ENCODE assay signal across 22 cellular contexts in genomic region chr5:154205441-154206117, GRCh38. TPM values are rescaled to one million over a fixed set of nuclear protein-coding genes. Genes with fewer than 3 reads are reported as not detected.
A peak's percentile ranks its signal among the peaks of the same experiment; 100 is the strongest.
DNase-seq lines count a peak whose midpoint lies in the region; TF ChIP-seq lines count a peak whose summit lies in the region.
"Had no signal": no experiment of that assay in that cellular context is flagged by ENCODE, and none has a peak within 500 bp of the region (broad histone marks: within the 10 kb centered on the region; RNA-seq: fewer than 3 reads in every experiment).

No MANE protein-coding gene starts in this region.

- H3K27me3 ChIP-seq in GM23248 (replicated peaks; ENCODE audit: insufficient read depth) = no peaks in the 10 kb centered on the region
- H3K27me3 ChIP-seq: breast epithelium, foreskin keratinocyte, pancreas had no signal

- H4K20me1 ChIP-seq in GM23248 (ENCODE audit: insufficient read depth) = no peaks in the 10 kb centered on the region

- in situ Hi-C loops in GM23248 (cut with MboI) = no loop called here

- H3K9ac ChIP-seq in GM23248 = no peak overlapping the region

- TF ChIP-seq CTCF in fibroblast of mammary gland (conservative IDR thresholded peaks at IDR 0.05; ENCODE audit: control insufficient read depth, insufficient read depth, low read depth, low read length) = no peak

- H3K4me3 ChIP-seq in GM23248 (no peak overlapping the region), fibroblast of mammary gland (ENCODE audit: control insufficient read depth, low read depth, low read length) (no peak overlapping the region)
- H3K4me3 ChIP-seq: breast epithelium, pancreas had no signal

- 0 out of 2 replicates have a peak, but pooled peaks cover 6% of the 10 kb centered on the region for H3K4me1 ChIP-seq in GM23248 (ENCODE audit: insufficient read depth)
- H3K4me1 ChIP-seq: breast epithelium, foreskin keratinocyte, pancreas had no signal

- WGBS in GM23248 (ENCODE audit: low coverage in 1 of 2, low lambda C conversion rate in 2 of 2, missing lambda C conversion rate in 2 of 2), 2 experiments = 79 to 81% methylated on average over 6 of the region's 6 CpGs

- H3K9me3 ChIP-seq in GM23248 (ENCODE audit: low read depth) = no peaks in the 10 kb centered on the region
- H3K9me3 ChIP-seq: breast epithelium, pancreas had no signal

- H3K79me2 ChIP-seq in GM23248 (ENCODE audit: insufficient read depth) = peaks cover 100% of the 10 kb centered on the region

- H3F3A ChIP-seq in GM23248 (ENCODE audit: insufficient read depth) = peaks cover 12% of the 10 kb centered on the region

- H3K4me2 ChIP-seq in GM23248 (ENCODE audit: unreplicated experiment) = no peak overlapping the region

- no peak overlapping the region for H3K27ac ChIP-seq in GM23248
- H3K27ac ChIP-seq: breast epithelium, foreskin keratinocyte, pancreas had no signal

- H3K36me3 ChIP-seq in GM23248 (ENCODE audit: low read depth) = no peaks in the 10 kb centered on the region
- H3K36me3 ChIP-seq: breast epithelium, pancreas had no signal

- H3K9me2 ChIP-seq in GM23248 (ENCODE audit: insufficient read depth) = no peaks in the 10 kb centered on the region

- H2AFZ ChIP-seq in GM23248 = no peak overlapping the region

- DNase-seq in A172 (ENCODE audit: low spot score) (peak; percentile 29), GM23248 (peak; percentile 22), amniotic epithelial cell (ENCODE audit: low read depth) (peak; percentile 64), fibroblast of mammary gland (ENCODE audit: low read depth) (peak; percentile 47), NCI-H1048 (lab: John Stamatoyannopoulos, UW) (no peak), GM03348 (ENCODE audit: low spot score) (no peak), CD1c-positive myeloid dendritic cell (ENCODE audit: extremely low spot score) (no peak), NCI-H1092 treated with DMSO at 0.1 percent for 48 hours (lab: John Stamatoyannopoulos, UW) (no peak)
- DNase-seq: activated CD8-positive, alpha-beta memory T cell treated with anti-CD3 and anti-CD28 coated beads for 24 hours; activated gamma-delta T cell; activated naive CD8-positive, alpha-beta T cell treated with anti-CD3 and anti-CD28 coated beads, Interleukin-2, amount 50 U/mL, for 24 hours; activated T-cell treated with anti-CD3 and anti-CD28 coated beads, Interleukin-2, amount 50 U/mL, for 1 hour; DMS53; foreskin keratinocyte; NCI-H1105; NCI-H187 treated with DMSO at 0.1 percent for 48 hours; NCI-H2227 treated with DMSO at 0.1 percent for 48 hours; NCI-H526 treated with DMSO at 0.1 percent for 48 hours; pancreas; retina; stimulated activated CD4-positive, alpha-beta T cell treated with anti-CD3 and anti-CD28 coated beads, Interleukin-2, amount 100 ng/mL, for 24 hours had no signal

RNA-seq across cellular contexts. Expression of gene GALNT10, which starts 15.0 kb away (rescaled TPM):
- 30.4 and 32.3 TPM in 2 replicates for total RNA-seq in A172 (2014; rRNA removed; shearing (Covaris generic))
- total RNA-seq in GM23248 (2014; rRNA removed; shearing (Covaris generic)) = 65.4 and 67.9 TPM in 2 replicates
- 23.3 and 28.2 TPM in 2 replicates for polyA plus RNA-seq in GM23248 (2016; fragmentation: Nextera tagmentation; extraction: Ambion mirVana)

Comparison
In these comparisons a context has a peak if more than half of its experiments do, and no peak if none do; other contexts are left out.
1. DNase-seq: peak in A172 (single experiment), GM23248 (single experiment), amniotic epithelial cell (single experiment) and fibroblast of mammary gland (single experiment); none in NCI-H1048 (single experiment), GM03348 (single experiment), CD1c-positive myeloid dendritic cell (single experiment) and NCI-H1092 treated with DMSO at 0.1 percent for 48 hours (single experiment).